13 cellular contexts compared by ENCODE assay signal in genomic region chr12:109115404-109115757, GRCh38. TPM values are rescaled to one million over a fixed set of nuclear protein-coding genes. Genes with fewer than 3 reads are reported as not detected.
A peak's percentile ranks its signal among the peaks of the same experiment; 100 is the strongest.
DNase-seq lines count a peak whose midpoint lies in the region; ATAC-seq and TF ChIP-seq lines count a peak whose summit lies in the region.
"Had no signal": no experiment of that assay in that cellular context is flagged by ENCODE, and none has a peak within 500 bp of the region (broad histone marks: within the 10 kb centered on the region; RNA-seq: fewer than 3 reads in every experiment).

No MANE protein-coding gene starts in this region.

- intact Hi-C loops in body of pancreas (cut with DNase I) (no loop called here), sigmoid colon (cut with DNase I) (no loop called here)

- peak in 1 of 4 donors; percentile 20 for DNase-seq in body of pancreas
- DNase-seq in left lobe of liver (ENCODE audit: low spot score): no peak
- no peak for DNase-seq in sigmoid colon
- no peak for DNase-seq in activated naive CD4-positive, alpha-beta T cell treated with anti-CD3 and anti-CD28 coated beads, Interleukin-2, amount 50 U/mL, for 16 hours
- no peak for DNase-seq in SW 1271 (lab: John Stamatoyannopoulos, UW)
- no peak for DNase-seq in stimulated activated CD4-positive, alpha-beta T cell treated with anti-CD3 and anti-CD28 coated beads, Interleukin-15, amount 100 ng/mL, for 24 hours
- DNase-seq in inferior parietal cortex (ENCODE audit: extremely low spot score): no peak
- DNase-seq: activated CD4-positive, alpha-beta T cell treated with anti-CD3 and anti-CD28 coated beads for 4 hours; CD8-positive, alpha-beta memory T cell; mesendoderm; NK-92 treated with Interleukin-12 subunit alpha and Interleukin-12 subunit beta, amount 100 ng/mL, for 24 hours; T-helper 9 cell had no signal

- H3K27ac ChIP-seq in BLaER1 (no peak overlapping the region), body of pancreas (peak overlapping the region; percentile 88 to 96 (median 94)), sigmoid colon (peak overlapping the region; percentile 91 to 94 (median 92))

- H3K4me2 ChIP-seq in BLaER1: peak overlapping the region; percentile 66

- 13 to 18% methylated on average over 3 of the region's 3 CpGs for WGBS in body of pancreas, 2 donors
- WGBS in sigmoid colon, 2 donors: 34 to 71% methylated on average over 3 of the region's 3 CpGs

- H3K27me3 ChIP-seq in BLaER1 (no peaks in the 10 kb centered on the region), body of pancreas (no peaks in the 10 kb centered on the region), sigmoid colon (no peaks in the 10 kb centered on the region)

- no peaks in the 10 kb centered on the region for H4K20me1 ChIP-seq in BLaER1

- no peak overlapping the region for H3K9ac ChIP-seq in BLaER1

- H3K4me1 ChIP-seq in BLaER1 (peaks cover 38% of the 10 kb centered on the region), body of pancreas (peaks cover 86% of the 10 kb centered on the region), sigmoid colon (peaks cover 0 to 71% (median 67%) of the 10 kb centered on the region in 4 donors)

- ATAC-seq in body of pancreas (no peak), left lobe of liver (peak; percentile 2)

- no peak for TF ChIP-seq CTCF in body of pancreas (IDR thresholded peaks at IDR 0.05)
- no peak for TF ChIP-seq CTCF in sigmoid colon (IDR thresholded peaks at IDR 0.05)

- H3K36me3 ChIP-seq in BLaER1 (peaks cover 8% of the 10 kb centered on the region), body of pancreas (replicated peaks in 1 of 2; ENCODE audit: insufficient read depth in 1 of 2, low read depth in 2 of 2) (no peaks in the 10 kb centered on the region), sigmoid colon (no peaks in the 10 kb centered on the region)

- no peak for TF ChIP-seq EP300 in sigmoid colon (IDR thresholded peaks at IDR 0.05)

- no peak for TF ChIP-seq POLR2A in body of pancreas (IDR thresholded peaks at IDR 0.05)
- no peak for TF ChIP-seq POLR2A in sigmoid colon (IDR thresholded peaks at IDR 0.05)

- H3K9me3 ChIP-seq in BLaER1: no peaks in the 10 kb centered on the region
- no peaks in the 10 kb centered on the region for H3K9me3 ChIP-seq in body of pancreas
- no peaks in the 10 kb centered on the region for H3K9me3 ChIP-seq in sigmoid colon

- no peak overlapping the region for H3K4me3 ChIP-seq in BLaER1
- H3K4me3 ChIP-seq in body of pancreas: no peak overlapping the region
- no peak overlapping the region for H3K4me3 ChIP-seq in sigmoid colon

RNA-seq across cellular contexts. Expression of gene ACACB, which starts 1.0 kb away (rescaled TPM):
- 100 to 1,000 TPM in 1 of 2 donors, 10 to 100 TPM in 1; 71.1 to 358 TPM for total RNA-seq in body of pancreas
- 232 TPM for total RNA-seq in left lobe of liver
- 100 to 1,000 TPM; 116 to 295 (median 161) TPM for total RNA-seq in sigmoid colon
- 10 to 100 TPM in 1 of 3 donors, 1 to 10 TPM in 2; 5.3 to 36.0 (median 5.4) TPM for polyA plus RNA-seq in sigmoid colon

RNA-seq across cellular contexts. Expression of gene UNG, which starts 18.0 kb away (rescaled TPM):
- total RNA-seq in body of pancreas (10 to 100 TPM in 1 of 2 donors, 1 to 10 TPM in 1; 4.9 to 13.5 TPM), left lobe of liver (17.2 TPM), sigmoid colon (10 to 100 TPM; 11.9 to 17.1 (median 12.1) TPM)
- 10 to 100 TPM; 27.0 to 34.8 (median 28.9) TPM for polyA plus RNA-seq in sigmoid colon

RNA-seq across cellular contexts. Expression of gene ALKBH2, which starts 22.1 kb away (rescaled TPM):
- 10 to 100 TPM in 1 of 2 donors, 1 to 10 TPM in 1; 7.3 to 16.1 TPM for total RNA-seq in body of pancreas
- 11.5 TPM for total RNA-seq in left lobe of liver
- total RNA-seq in sigmoid colon: 10 to 100 TPM; 11.6 to 29.3 (median 16.5) TPM
- polyA plus RNA-seq in sigmoid colon: 10 to 100 TPM in 2 of 3 donors, 1 to 10 TPM in 1; 5.3 to 17.9 (median 14.4) TPM
